In the genomic region with DNA sequence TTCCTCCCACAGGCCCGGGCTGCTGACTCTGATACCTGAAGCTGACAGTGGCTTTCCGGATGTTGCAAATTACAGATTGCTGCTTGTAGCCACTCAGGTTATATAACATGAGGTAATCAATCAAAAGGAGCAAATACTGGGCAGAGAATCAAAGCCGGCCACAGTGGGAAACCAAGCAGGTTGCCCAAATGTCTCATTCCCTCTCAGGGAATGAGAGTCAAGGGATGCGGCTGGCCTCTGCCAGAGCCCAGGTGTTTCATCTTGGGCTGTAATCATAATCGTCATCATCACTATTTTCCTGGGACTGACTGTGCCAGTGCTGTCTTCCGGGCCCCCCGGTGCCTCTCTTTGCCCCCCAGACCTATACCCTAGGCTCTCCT, we compare ENCODE assay signal across 28 cellular contexts.
"Had no signal": no experiment of that assay in that cellular context is flagged by ENCODE, and none has a peak within 500 bp of the region (broad histone marks: within the 10 kb centered on the region; RNA-seq: fewer than 3 reads in every experiment).

No MANE protein-coding gene starts in this region.

- H3K4me3 ChIP-seq: ascending aorta, esophagus muscularis mucosa, gastroesophageal sphincter had no signal

- H3K9me3 Mint-ChIP-seq: activated CD4-positive, alpha-beta memory T cell treated with anti-CD3 and anti-CD28 coated beads for 36 hours had no signal

- H3K4me1 ChIP-seq: ascending aorta, foreskin keratinocyte had no signal

- H3K9me3 ChIP-seq: ascending aorta, esophagus muscularis mucosa, gastroesophageal sphincter had no signal

- H3K36me3 Mint-ChIP-seq: activated CD4-positive, alpha-beta memory T cell treated with anti-CD3 and anti-CD28 coated beads for 36 hours; activated CD8-positive, alpha-beta memory T cell treated with anti-CD3 and anti-CD28 coated beads, Interleukin-2, amount 10 ng/mL, durations not matched to agents 7 days and 5 days; activated naive CD4-positive, alpha-beta T cell treated with anti-CD3 and anti-CD28 coated beads, Interleukin-2, amount 10 ng/mL, durations not matched to agents 7 days and 5 days had no signal

- H3K4me1 Mint-ChIP-seq: activated CD4-positive, alpha-beta T cell treated with anti-CD3 and anti-CD28 coated beads for 36 hours; activated CD4-positive, alpha-beta T cell treated with anti-CD3 and anti-CD28 coated beads, Interleukin-2, amount 10 ng/mL, durations not matched to agents 24 days and 14 days; activated naive CD4-positive, alpha-beta T cell treated with anti-CD3 and anti-CD28 coated beads, Interleukin-2, amount 10 ng/mL, durations not matched to agents 7 days and 5 days; central memory CD8-positive, alpha-beta T cell had no signal

- DNase-seq: activated CD4-positive, alpha-beta memory T cell treated with anti-CD3 and anti-CD28 coated beads for 36 hours; activated CD4-positive, alpha-beta T cell treated with anti-CD3 and anti-CD28 coated beads for 36 hours; activated CD4-positive, alpha-beta T cell treated with anti-CD3 and anti-CD28 coated beads, Interleukin-2, amount 10 ng/mL, durations not matched to agents 24 days and 14 days; activated CD4-positive, CD25-positive, alpha-beta regulatory T cell; activated CD4-positive, CD25-positive, alpha-beta regulatory T cell treated with anti-CD3 and anti-CD28 coated beads, Interleukin-2, amount 50 U/mL, for 72 hours; activated CD8-positive, alpha-beta memory T cell treated with anti-CD3 and anti-CD28 coated beads, Interleukin-2, amount 10 ng/mL, durations not matched to agents 7 days and 5 days; activated CD8-positive, alpha-beta memory T cell treated with anti-CD3 and anti-CD28 coated beads, Interleukin-2, amount 50 U/mL, for 4 hours; activated CD8-positive, alpha-beta T cell treated with anti-CD3 and anti-CD28 coated beads, Interleukin-2, amount 10 ng/mL, durations not matched to agents 7 days and 5 days; activated effector memory CD4-positive, alpha-beta T cell treated with anti-CD3 and anti-CD28 coated beads, Interleukin-2, amount 50 U/mL, for 16 hours; activated naive CD4-positive, alpha-beta T cell treated with anti-CD3 and anti-CD28 coated beads, Interleukin-2, amount 10 ng/mL, durations not matched to agents 7 days and 5 days; activated naive CD8-positive, alpha-beta T cell treated with anti-CD3 and anti-CD28 coated beads, Interleukin-2, amount 10 ng/mL, durations not matched to agents 7 days and 5 days; activated T-cell treated with anti-CD3 and anti-CD28 coated beads, Interleukin-2, amount 50 U/mL, for 1 hour; activated T-cell treated with anti-CD3 and anti-CD28 coated beads, Interleukin-2, amount 50 U/mL, for 48 hours; brain microvascular endothelial cell; cortex of kidney; dermis blood vessel endothelial cell; effector CD4-positive, alpha-beta T cell; effector memory CD8-positive, alpha-beta T cell; erythroblast; foreskin keratinocyte; T-helper 2 cell had no signal

- H3K27ac Mint-ChIP-seq: activated CD4-positive, alpha-beta memory T cell treated with anti-CD3 and anti-CD28 coated beads for 36 hours; activated CD4-positive, alpha-beta T cell treated with anti-CD3 and anti-CD28 coated beads for 36 hours; activated CD4-positive, alpha-beta T cell treated with anti-CD3 and anti-CD28 coated beads, Interleukin-2, amount 10 ng/mL, durations not matched to agents 24 days and 14 days; activated CD8-positive, alpha-beta memory T cell treated with anti-CD3 and anti-CD28 coated beads, Interleukin-2, amount 10 ng/mL, durations not matched to agents 7 days and 5 days; activated CD8-positive, alpha-beta T cell treated with anti-CD3 and anti-CD28 coated beads, Interleukin-2, amount 10 ng/mL, durations not matched to agents 7 days and 5 days; activated naive CD4-positive, alpha-beta T cell treated with anti-CD3 and anti-CD28 coated beads, Interleukin-2, amount 10 ng/mL, durations not matched to agents 7 days and 5 days; activated naive CD4-positive, alpha-beta T cell treated with anti-CD3 and anti-CD28 coated beads, Interleukin-2, amount 50 U/mL, for 72 hours; activated naive CD8-positive, alpha-beta T cell treated with anti-CD3 and anti-CD28 coated beads, Interleukin-2, amount 10 ng/mL, durations not matched to agents 7 days and 5 days; activated T-helper 1 cell treated with anti-CD3 and anti-CD28 coated beads, Interleukin-12 subunit alpha, Interleukin-12 subunit beta, Interleukin-2, Interleukin-4 antibody, amounts not matched to agents 30 ng/mL and 10 ng/mL and 1 ng/mL, durations not matched to agents 14 hours and 24 hours and 36 hours; activated T-helper 2 cell treated with anti-CD3 and anti-CD28 coated beads, Interferon-gamma antibody, Interleukin-2, Interleukin-4, amounts not matched to agents 10 μg/mL and 5 μg/mL and 100 μg/mL, durations not matched to agents 14 hours and 24 hours and 36 hours; effector memory CD8-positive, alpha-beta T cell had no signal

- H3K4me3 Mint-ChIP-seq: activated CD4-positive, alpha-beta memory T cell treated with anti-CD3 and anti-CD28 coated beads for 36 hours; activated CD4-positive, alpha-beta T cell treated with anti-CD3 and anti-CD28 coated beads for 36 hours; activated CD4-positive, alpha-beta T cell treated with anti-CD3 and anti-CD28 coated beads, Interleukin-2, amount 10 ng/mL, durations not matched to agents 24 days and 14 days; activated CD8-positive, alpha-beta memory T cell treated with anti-CD3 and anti-CD28 coated beads, Interleukin-2, amount 10 ng/mL, durations not matched to agents 7 days and 5 days; activated CD8-positive, alpha-beta T cell treated with anti-CD3 and anti-CD28 coated beads, Interleukin-2, amount 10 ng/mL, durations not matched to agents 7 days and 5 days; activated naive CD4-positive, alpha-beta T cell treated with anti-CD3 and anti-CD28 coated beads, Interleukin-2, amount 10 ng/mL, durations not matched to agents 7 days and 5 days; activated naive CD8-positive, alpha-beta T cell treated with anti-CD3 and anti-CD28 coated beads, Interleukin-2, amount 10 ng/mL, durations not matched to agents 7 days and 5 days; activated T-helper 1 cell treated with anti-CD3 and anti-CD28 coated beads, Interleukin-12 subunit alpha, Interleukin-12 subunit beta, Interleukin-2, Interleukin-4 antibody, amounts not matched to agents 30 ng/mL and 10 ng/mL and 1 ng/mL, durations not matched to agents 14 hours and 24 hours and 36 hours; central memory CD8-positive, alpha-beta T cell; effector memory CD8-positive, alpha-beta T cell had no signal

- H3K27me3 Mint-ChIP-seq: activated naive CD4-positive, alpha-beta T cell treated with anti-CD3 and anti-CD28 coated beads, Interleukin-2, amount 10 ng/mL, durations not matched to agents 7 days and 5 days had no signal

- ATAC-seq: activated CD4-positive, alpha-beta T cell treated with anti-CD3 and anti-CD28 coated beads for 36 hours; activated CD8-positive, alpha-beta memory T cell treated with anti-CD3 and anti-CD28 coated beads, Interleukin-2, amount 10 ng/mL, durations not matched to agents 7 days and 5 days; activated CD8-positive, alpha-beta T cell treated with anti-CD3 and anti-CD28 coated beads, Interleukin-2, amount 10 ng/mL, durations not matched to agents 7 days and 5 days; activated naive CD4-positive, alpha-beta T cell treated with anti-CD3 and anti-CD28 coated beads, Interleukin-2, amount 50 U/mL, for 72 hours; effector memory CD8-positive, alpha-beta T cell; foreskin keratinocyte; gastroesophageal sphincter had no signal

- H3K36me3 ChIP-seq: ascending aorta, brain microvascular endothelial cell, esophagus muscularis mucosa, gastroesophageal sphincter had no signal

- H3K27ac ChIP-seq: ascending aorta, brain microvascular endothelial cell, esophagus muscularis mucosa, foreskin keratinocyte, gastroesophageal sphincter had no signal

- H3K27me3 ChIP-seq: ascending aorta, esophagus muscularis mucosa, foreskin keratinocyte, gastroesophageal sphincter had no signal
